ENCODE assay signal across 1 cellular context in genomic region chr10:72354356-72355213, GRCh38.
TF ChIP-seq lines count a peak whose summit lies in the region.

DNAJB12 (minus strand) TSS chr10:72354919; CDS start chr10:72354897, 22 bp downstream.

TF ChIP-seq in K562, 482 proteins besides CTCF, POLR2A, EP300 and RAD21 (continued from another document):
- TF ChIP-seq IRF1 (CRISPR knock-in tag; IDR thresholded peaks at IDR 0.05; ENCODE audit: borderline replicate concordance) (0 out of 2 replicates have a peak, but pooled peaks have one; percentile 62), JUN (IDR thresholded peaks at IDR 0.05; ENCODE audit: borderline replicate concordance, low read depth, low read length) (peak; percentile 12; the same call in 1 of the 2 replicates), JUN (CRISPR knock-in tag; IDR thresholded peaks at IDR 0.05; ENCODE audit: borderline replicate concordance) (no peak), NFRKB (IDR thresholded peaks at IDR 0.05; ENCODE audit: low read depth) (peak; percentile 94), ZBTB17 (CRISPR knock-in tag; IDR thresholded peaks at IDR 0.05) (peak; percentile 77), SNRNP70 (optimal IDR thresholded peaks at IDR 0.05; ENCODE audit: low read depth, low read length) (no peak), PATZ1 (CRISPR knock-in tag; IDR thresholded peaks at IDR 0.05; ENCODE audit: borderline replicate concordance) (no peak), KDM4B (IDR thresholded peaks at IDR 0.05; ENCODE audit: borderline replicate concordance in 2 of 2, low read depth in 1 of 2) (peak in 1 of 2 experiments; percentile 95; a peak in 2 of 4 replicates), GTF2A2 (tag; IDR thresholded peaks at IDR 0.05) (peak; percentile 77; the same call in 1 of the 2 replicates), ZKSCAN1 (IDR thresholded peaks at IDR 0.05; ENCODE audit: low read depth, low read length) (peak; percentile 82), ZNF134 (CRISPR knock-in tag; conservative IDR thresholded peaks at IDR 0.05) (no peak), ARNT (IDR thresholded peaks at IDR 0.05) (peak; percentile 85 to 87; a peak in 3 of 4 replicates), ZNF551 (CRISPR knock-in tag; IDR thresholded peaks at IDR 0.05) (no peak), ZNF695 (CRISPR knock-in tag; IDR thresholded peaks at IDR 0.05) (no peak), SIX5 (IDR thresholded peaks at IDR 0.05; ENCODE audit: borderline replicate concordance in 1 of 2, insufficient read depth in 1 of 2, low read depth in 1 of 2, low read length in 2 of 2) (peak; percentile 75 to 80), DEAF1 (CRISPR knock-in tag; IDR thresholded peaks at IDR 0.05) (no peak)
